Comparison of ENCODE assay signal across 18 cellular contexts in the genomic region with DNA sequence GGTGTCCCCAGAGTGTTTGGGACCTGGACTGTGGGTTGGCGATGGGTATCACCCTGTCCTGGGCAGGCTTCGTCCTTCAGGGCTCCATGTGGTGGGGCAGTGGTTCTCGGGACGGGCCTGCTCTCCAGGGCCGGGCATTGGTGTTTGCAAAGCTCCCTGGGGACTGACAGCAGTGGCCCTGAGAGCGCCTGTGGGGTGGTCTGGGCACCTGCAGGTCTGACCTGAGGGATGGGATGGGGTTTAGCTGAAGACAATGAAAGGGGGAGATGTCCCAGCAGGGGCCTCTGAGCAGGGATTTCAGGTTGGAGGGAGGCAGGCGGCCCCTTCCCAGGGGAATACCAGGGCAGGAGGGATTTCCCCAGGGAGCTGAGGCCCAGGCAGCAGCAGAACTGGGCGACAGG.
DNase-seq lines count a peak whose midpoint lies in the region; ATAC-seq, FAIRE-seq and TF ChIP-seq lines count a peak whose summit lies in the region.
"Had no signal": no experiment of that assay in that cellular context is flagged by ENCODE, and none has a peak within 500 bp of the region (broad histone marks: within the 10 kb centered on the region; RNA-seq: fewer than 3 reads in every experiment).

No MANE protein-coding gene starts in this region.

- 72 to 89% methylated on average over 4 to 8 of the region's 8 CpGs for WGBS in body of pancreas, 2 donors
- 79 to 83% methylated on average over 8 of the region's 8 CpGs for WGBS in pancreas, 2 donors
- 84% methylated on average over 6 of the region's 8 CpGs; no CpG with 5 or more reads in 1 of the 2 donors for WGBS in transverse colon (ENCODE audit: low coverage in 1 of 2), 2 donors

- H3K27ac Mint-ChIP-seq in immature natural killer cell = no peak overlapping the region

- H3K9me3 Mint-ChIP-seq in immature natural killer cell = peaks cover 0 to 6% (median 0%) of the 10 kb centered on the region in 6 donors

- ATAC-seq in Right ventricle myocardium inferior (no peak), body of pancreas (no peak), pancreas (no peak), HG03159 (IDR thresholded peaks at IDR 0.05; ENCODE audit: unreplicated experiment) (no peak)
- ATAC-seq: A549 had no signal

- no peak overlapping the region for H3K4me3 Mint-ChIP-seq in immature natural killer cell
- H3K4me3 Mint-ChIP-seq: CD4-positive, CD25-positive, alpha-beta regulatory T cell had no signal

- H3K27ac ChIP-seq in body of pancreas = peak overlapping the region; percentile 60 to 81 (median 68)
- peak overlapping the region in 3 of 4 donors; percentile 35 to 76 (median 66) for H3K27ac ChIP-seq in pancreas
- H3K27ac ChIP-seq in transverse colon = no peak overlapping the region
- H3K27ac ChIP-seq: A549 had no signal

- no peak for FAIRE-seq in pancreas (lab: Jason Lieb, UNC)
- FAIRE-seq: A549, GM12891, GM19239, RCC 7860 had no signal

- no peak for TF ChIP-seq EP300 in transverse colon (IDR thresholded peaks at IDR 0.05; ENCODE audit: low read depth)

- H3K4me1 ChIP-seq in body of pancreas = peaks cover 34% of the 10 kb centered on the region
- H3K4me1 ChIP-seq in pancreas = peaks cover 0 to 7% (median 6%) of the 10 kb centered on the region in 3 donors
- H3K4me1 ChIP-seq in transverse colon = no peaks in the 10 kb centered on the region
- H3K4me1 ChIP-seq: A549 had no signal

- no peaks in the 10 kb centered on the region for H3K36me3 ChIP-seq in body of pancreas (replicated peaks in 1 of 2; ENCODE audit: insufficient read depth in 1 of 2, low read depth in 2 of 2)
- no peaks in the 10 kb centered on the region for H3K36me3 ChIP-seq in pancreas
- H3K36me3 ChIP-seq in transverse colon = no peaks in the 10 kb centered on the region

- intact Hi-C loops in cardiac septum (cut with DNase I) (no loop called here), Right ventricle myocardium inferior (cut with DNase I) (no loop called here), body of pancreas (cut with DNase I) (no loop called here), pancreas (cut with DNase I) (no loop called here), transverse colon (cut with DNase I; ENCODE audit: low total_unique reads) (no loop called here)

- TF ChIP-seq CTCF in body of pancreas (IDR thresholded peaks at IDR 0.05) (no peak), pancreas (IDR thresholded peaks at IDR 0.05) (no peak), transverse colon (IDR thresholded peaks at IDR 0.05) (no peak)

- H3K27me3 ChIP-seq in body of pancreas (no peaks in the 10 kb centered on the region), pancreas (no peaks in the 10 kb centered on the region), transverse colon (peaks cover 5% of the 10 kb centered on the region)

- TF ChIP-seq POLR2A in body of pancreas (IDR thresholded peaks at IDR 0.05) (no peak), transverse colon (IDR thresholded peaks at IDR 0.05) (no peak)

- no peaks in the 10 kb centered on the region for H3K4me1 Mint-ChIP-seq in immature natural killer cell
- H3K4me1 Mint-ChIP-seq: CD4-positive, CD25-positive, alpha-beta regulatory T cell had no signal

- no peaks in the 10 kb centered on the region for H3K9me3 ChIP-seq in body of pancreas
- H3K9me3 ChIP-seq in pancreas = no peaks in the 10 kb centered on the region
- H3K9me3 ChIP-seq in transverse colon = no peaks in the 10 kb centered on the region
- H3K9me3 ChIP-seq: A549 had no signal

- no peak overlapping the region for H3K4me3 ChIP-seq in body of pancreas
- H3K4me3 ChIP-seq in pancreas = no peak overlapping the region
- no peak overlapping the region for H3K4me3 ChIP-seq in transverse colon
- H3K4me3 ChIP-seq: A549 had no signal

- peaks cover 0 to 8% (median 4%) of the 10 kb centered on the region in 3 donors for H3K27me3 Mint-ChIP-seq in immature natural killer cell (ENCODE audit: low read depth in 3 of 3)

- no peaks in the 10 kb centered on the region for H3K36me3 Mint-ChIP-seq in immature natural killer cell
- H3K36me3 Mint-ChIP-seq: CD4-positive, CD25-positive, alpha-beta regulatory T cell had no signal

- in situ Hi-C loops in transverse colon (cut with MboI; ENCODE audit: low pct_ligation_motif_present in 1 of 4, low pct_unique_long_range_greater_than_20kb in 1 of 4, low sequenced_read_pairs in 3 of 4) = no loop called here

- DNase-seq in cardiac septum (ENCODE audit: low spot score) (peak; percentile 73), Right ventricle myocardium inferior (ENCODE audit: missing footprints) (no peak), body of pancreas (no peak), pancreas (peak in 3 of 6 donors; percentile 20 to 49 (median 47)), transverse colon (peak; percentile 2), NCI-H69 (lab: John Stamatoyannopoulos, UW) (no peak), immature natural killer cell (no peak)
- DNase-seq: Calu3; CD4-positive, CD25-positive, alpha-beta regulatory T cell; DMS79; KBM-7; NCI-H1048; NCI-H146 had no signal

Comparison
In these comparisons a context has a peak if more than half of its experiments do, and no peak if none do; other contexts are left out.
1. DNase-seq: peak in cardiac septum (single experiment) and transverse colon (single experiment); none in Right ventricle myocardium inferior (single experiment), body of pancreas (0 of 4), NCI-H69 (single experiment) and immature natural killer cell (0 of 3).
2. H3K27ac ChIP-seq: peak in body of pancreas (4 of 4) and pancreas (3 of 4); none in transverse colon (0 of 4).